In genomic region chr10:63227207-63227895, GRCh38 we compare ENCODE assay signal across 10 cellular contexts.
DNase-seq lines count a peak whose midpoint lies in the region; ATAC-seq lines count a peak whose summit lies in the region.
"Had no signal": no experiment of that assay in that cellular context is flagged by ENCODE, and none has a peak within 500 bp of the region (broad histone marks: within the 10 kb centered on the region; RNA-seq: fewer than 3 reads in every experiment).

No MANE protein-coding gene starts in this region.

- ATAC-seq in HG03175 (IDR thresholded peaks at IDR 0.05; ENCODE audit: unreplicated experiment): peak; percentile 60

- H3K4me3 Mint-ChIP-seq in activated naive CD4-positive, alpha-beta T cell treated with anti-CD3 and anti-CD28 coated beads for 36 hours: no peak overlapping the region
- H3K4me3 Mint-ChIP-seq in activated naive CD8-positive, alpha-beta T cell: peak overlapping the region; percentile 42
- H3K4me3 Mint-ChIP-seq in stimulated activated naive CD8-positive, alpha-beta T cell treated with anti-CD3 and anti-CD28 coated beads, Interleukin-15, Interleukin-2, amounts not matched to agents 100 ng/mL and 50 ng/mL, for 24 hours: peak overlapping the region; percentile 61

- H3K27ac Mint-ChIP-seq in activated naive CD4-positive, alpha-beta T cell treated with anti-CD3 and anti-CD28 coated beads for 36 hours: peak overlapping the region; percentile 97
- peak overlapping the region; percentile 92 for H3K27ac Mint-ChIP-seq in activated naive CD8-positive, alpha-beta T cell
- peak overlapping the region; percentile 85 for H3K27ac Mint-ChIP-seq in stimulated activated naive CD8-positive, alpha-beta T cell treated with anti-CD3 and anti-CD28 coated beads, Interleukin-15, Interleukin-2, amounts not matched to agents 100 ng/mL and 50 ng/mL, for 24 hours

- CTCF ChIA-PET in activated naive CD4-positive, alpha-beta T cell treated with anti-CD3 and anti-CD28 coated beads for 36 hours (lab: Charles Lee): interaction anchor here (0.7 to 2.8 kb wide), 2 partner anchors 10 to 35 kb away, joined by 3 to 15 read pairs; no protein-coding TSS in a partner anchor

- intact Hi-C loops in activated naive CD4-positive, alpha-beta T cell treated with anti-CD3 and anti-CD28 coated beads for 36 hours (cut with micrococcal nuclease): loop anchor here (1.0 to 10.0 kb wide), 3 partner anchors 9 to 1043 kb away; partner anchors contain the start of gene EGR2

- no peak for DNase-seq in activated naive CD4-positive, alpha-beta T cell treated with anti-CD3 and anti-CD28 coated beads for 36 hours
- DNase-seq in activated naive CD4-positive, alpha-beta T cell treated with Interleukin-2 at 50 U/mL for 16 hours: no peak
- DNase-seq in NCI-H1694 (lab: John Stamatoyannopoulos, UW) (no peak), NCI-H146 treated with DMSO at 0.1 percent for 48 hours (lab: John Stamatoyannopoulos, UW; ENCODE audit: unreplicated experiment) (no peak)
- no peak for DNase-seq in activated CD8-positive, alpha-beta memory T cell treated with anti-CD3 and anti-CD28 coated beads for 24 hours
- DNase-seq: NCI-H526, WERI-Rb-1 had no signal

- peaks cover 1% of the 10 kb centered on the region for H3K36me3 Mint-ChIP-seq in activated naive CD4-positive, alpha-beta T cell treated with anti-CD3 and anti-CD28 coated beads for 36 hours (ENCODE audit: low read depth)
- H3K36me3 Mint-ChIP-seq in activated naive CD8-positive, alpha-beta T cell: peaks cover 8% of the 10 kb centered on the region
- H3K36me3 Mint-ChIP-seq in stimulated activated naive CD8-positive, alpha-beta T cell treated with anti-CD3 and anti-CD28 coated beads, Interleukin-15, Interleukin-2, amounts not matched to agents 100 ng/mL and 50 ng/mL, for 24 hours (ENCODE audit: low read depth): peaks cover 8% of the 10 kb centered on the region

- H3K27me3 Mint-ChIP-seq in activated naive CD4-positive, alpha-beta T cell treated with anti-CD3 and anti-CD28 coated beads for 36 hours (ENCODE audit: low read depth): no peaks in the 10 kb centered on the region
- no peaks in the 10 kb centered on the region for H3K27me3 Mint-ChIP-seq in activated naive CD8-positive, alpha-beta T cell
- no peaks in the 10 kb centered on the region for H3K27me3 Mint-ChIP-seq in stimulated activated naive CD8-positive, alpha-beta T cell treated with anti-CD3 and anti-CD28 coated beads, Interleukin-15, Interleukin-2, amounts not matched to agents 100 ng/mL and 50 ng/mL, for 24 hours

- H3K4me1 Mint-ChIP-seq in activated naive CD4-positive, alpha-beta T cell treated with anti-CD3 and anti-CD28 coated beads for 36 hours (ENCODE audit: low read depth): peaks cover 56% of the 10 kb centered on the region
- peaks cover 67% of the 10 kb centered on the region for H3K4me1 Mint-ChIP-seq in activated naive CD8-positive, alpha-beta T cell (ENCODE audit: low read depth)
- H3K4me1 Mint-ChIP-seq in stimulated activated naive CD8-positive, alpha-beta T cell treated with anti-CD3 and anti-CD28 coated beads, Interleukin-15, Interleukin-2, amounts not matched to agents 100 ng/mL and 50 ng/mL, for 24 hours (ENCODE audit: low read depth): peaks cover 74% of the 10 kb centered on the region

- H3K9me3 Mint-ChIP-seq in activated naive CD4-positive, alpha-beta T cell treated with anti-CD3 and anti-CD28 coated beads for 36 hours: no peaks in the 10 kb centered on the region
- no peaks in the 10 kb centered on the region for H3K9me3 Mint-ChIP-seq in activated naive CD8-positive, alpha-beta T cell (ENCODE audit: low read depth)
- H3K9me3 Mint-ChIP-seq in stimulated activated naive CD8-positive, alpha-beta T cell treated with anti-CD3 and anti-CD28 coated beads, Interleukin-15, Interleukin-2, amounts not matched to agents 100 ng/mL and 50 ng/mL, for 24 hours: no peaks in the 10 kb centered on the region
